18 cellular contexts compared by ENCODE assay signal in the genomic region with DNA sequence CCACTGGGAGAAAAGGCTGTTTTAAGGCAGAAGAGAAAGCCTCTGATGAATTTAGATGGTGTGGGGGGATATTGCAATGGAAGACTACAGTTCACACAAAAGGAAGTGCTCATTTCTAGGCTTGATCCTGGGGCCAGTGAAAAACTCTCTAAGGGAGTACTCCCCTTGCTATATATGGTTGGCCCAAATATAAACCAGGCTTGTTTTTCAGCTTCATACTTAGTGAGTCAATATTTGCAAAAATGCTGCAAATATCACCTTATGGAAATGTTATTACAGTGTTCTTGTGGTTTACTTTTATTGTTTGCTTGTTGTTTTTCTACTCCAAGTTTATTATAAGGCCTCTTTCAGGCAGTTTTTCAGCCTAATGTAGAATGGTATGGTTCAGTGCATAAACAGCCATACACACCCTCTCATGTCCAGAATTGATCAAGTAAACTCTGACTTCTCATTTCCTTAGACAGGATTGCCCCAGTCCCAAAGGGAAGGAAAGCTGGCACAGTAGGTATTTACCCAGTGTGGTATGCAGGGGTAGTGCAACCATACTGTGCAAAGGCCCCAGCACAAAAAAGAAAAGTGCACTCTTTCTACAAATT.
"Had no signal": no experiment of that assay in that cellular context is flagged by ENCODE, and none has a peak within 500 bp of the region (broad histone marks: within the 10 kb centered on the region; RNA-seq: fewer than 3 reads in every experiment).

No MANE protein-coding gene starts in this region.

- DNase-seq: activated B cell treated with CpG ODN at 0.5 μM for 24 hours; activated CD4-positive, alpha-beta T cell treated with anti-CD3 and anti-CD28 coated beads for 48 hours; activated CD8-positive, alpha-beta memory T cell treated with anti-CD3 and anti-CD28 coated beads, Interleukin-2, amount 50 U/mL, for 4 hours; activated CD8-positive, alpha-beta T cell treated with anti-CD3 and anti-CD28 coated beads, Interleukin-2, amount 10 ng/mL, durations not matched to agents 7 days and 5 days; activated gamma-delta T cell; activated T-cell treated with anti-CD3 and anti-CD28 coated beads, Interleukin-2, amount 50 U/mL, for 48 hours; cortex of kidney; effector CD4-positive, alpha-beta T cell; esophagus squamous epithelium; foreskin fibroblast; glutamatergic neuron; midbrain; naive B cell; ovary; stimulated activated CD4-positive, alpha-beta T cell treated with anti-CD3 and anti-CD28 coated beads, Interleukin-1b, Interleukin-23, amount 100 ng/mL, for 48 hours; T-helper 17 cell had no signal

- H3K27ac ChIP-seq: neural progenitor cell, ovary, thoracic aorta had no signal

- H3K27me3 ChIP-seq: esophagus squamous epithelium, neural progenitor cell, ovary had no signal

- H3K9me3 ChIP-seq: esophagus squamous epithelium, ovary, thoracic aorta had no signal

- H3K36me3 ChIP-seq: esophagus squamous epithelium, neural progenitor cell, ovary, thoracic aorta had no signal

- H3K4me3 ChIP-seq: esophagus squamous epithelium, neural progenitor cell, ovary, thoracic aorta had no signal

- H3K9ac ChIP-seq: neural progenitor cell had no signal
